ENCODE assay signal across 16 cellular contexts in the genomic region with DNA sequence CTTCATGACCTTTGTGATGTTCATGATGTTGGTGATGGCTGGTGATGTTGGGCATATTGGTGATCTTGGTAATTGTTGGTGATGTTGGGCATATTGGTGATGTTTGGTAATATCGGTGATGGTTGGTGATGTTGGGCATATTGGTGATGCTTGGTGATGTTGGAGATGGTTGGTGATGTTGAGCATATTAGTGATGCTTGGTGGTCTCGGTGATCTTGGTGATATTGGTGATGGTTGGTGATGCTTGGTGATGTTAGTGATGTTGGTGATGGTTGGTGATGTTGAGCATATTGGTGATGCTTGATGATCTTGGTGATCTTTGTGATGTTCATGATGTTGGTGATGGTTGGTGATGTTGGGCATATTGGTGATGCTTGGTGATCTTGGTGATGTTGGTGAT.
DNase-seq lines count a peak whose midpoint lies in the region; ATAC-seq, FAIRE-seq and TF ChIP-seq lines count a peak whose summit lies in the region.
"Had no signal": no experiment of that assay in that cellular context is flagged by ENCODE, and none has a peak within 500 bp of the region (broad histone marks: within the 10 kb centered on the region; RNA-seq: fewer than 3 reads in every experiment).

No MANE protein-coding gene starts in this region.

- no peak for TF ChIP-seq RAD21 in GM12878 (IDR thresholded peaks at IDR 0.05; ENCODE audit: insufficient read depth, low read depth, low read length)

- no peak for TF ChIP-seq CTCF in HEK293 (tag by site-specific recombination; IDR thresholded peaks at IDR 0.05)
- TF ChIP-seq CTCF in GM12878 (IDR thresholded peaks at IDR 0.05 in 2 of 3, conservative IDR thresholded peaks at IDR 0.05 in 1 of 3; ENCODE audit: control insufficient read depth in 2 of 3, extremely low read depth in 1 of 3, insufficient read depth in 1 of 3, low read depth in 3 of 3, low read length in 3 of 3), result no peak

- no TSS peak for BruUV-seq in GM12878 (replicated peaks; lab: Mats Ljungman, UMichigan)

- H3K27ac ChIP-seq in HEK293 (ENCODE audit: extremely low read depth, low read depth, low read length) (no peak overlapping the region), GM12878 (ENCODE audit: control insufficient read depth, insufficient read depth) (no peak overlapping the region)

- H3K9ac ChIP-seq in GM12878 (ENCODE audit: control insufficient read depth, insufficient read depth, low read length), result no peak overlapping the region

- CTCF ChIA-PET in HEK293 (lab: Yijun Ruan, JAX) (no interaction called here), GM12878 (lab: Yijun Ruan, JAX) (no interaction called here)

- in situ Hi-C loops in GM12878 (cut with MboI), result no loop called here
- in situ Hi-C loops in KBM-7 (cut with MboI; ENCODE audit: low pct_unique_long_range_greater_than_20kb, low sequenced_read_pairs), result no loop called here

- POLR2A ChIA-PET in HEK293 (lab: Yijun Ruan, JAX) (no interaction called here), GM12878 (lab: Charles Lee) (no interaction called here)

- no peaks in the 10 kb centered on the region for H3K27me3 ChIP-seq in GM12878 (replicated peaks in 1 of 2; ENCODE audit: control insufficient read depth in 2 of 2, insufficient read depth in 2 of 2, low read length in 1 of 2)

- FAIRE-seq in GM12878 (lab: Jason Lieb, UNC), result peak; percentile 13
- FAIRE-seq: GM18507 had no signal

- SMC1A ChIA-PET in GM12878 (lab: Charles Lee; ENCODE audit: uncharacterized antibody, unreplicated experiment), result no interaction called here

- RAD21 ChIA-PET in GM12878 (lab: Charles Lee; ENCODE audit: unreplicated experiment), result no interaction called here

- DNase-seq in GM12878 (ENCODE audit: low read depth, low spot score), result no peak
- peak; percentile 1 for DNase-seq in islet precursor cell
- DNase-seq in KBM-7, result no peak
- no peak for DNase-seq in NCI-H128 (lab: John Stamatoyannopoulos, UW; ENCODE audit: unreplicated experiment)
- no peak for DNase-seq in NCI-H2081 (lab: John Stamatoyannopoulos, UW)
- DNase-seq: C1 segment of cervical spinal cord; CD4-positive, alpha-beta memory T cell; COR-L47; DMS153; DND-41; H9; HFFc6 had no signal

- intact Hi-C loops in GM12878 (cut with micrococcal nuclease; ENCODE audit: unreplicated experiment), result no loop called here

- H3K36me3 ChIP-seq in HEK293 (ENCODE audit: control insufficient read depth in 2 of 2, insufficient read depth in 1 of 2, low read length in 2 of 2) (no peaks in the 10 kb centered on the region), GM12878 (ENCODE audit: control insufficient read depth in 2 of 2, insufficient read depth in 2 of 2, low read length in 1 of 2) (no peaks in the 10 kb centered on the region)

- no peaks in the 10 kb centered on the region for H4K20me1 ChIP-seq in GM12878 (ENCODE audit: control insufficient read depth, insufficient read depth)

- H3K9me3 ChIP-seq in HEK293 (ENCODE audit: control insufficient read depth, insufficient read depth, low read depth, low read length) (no peaks in the 10 kb centered on the region), GM12878 (replicated peaks; ENCODE audit: control insufficient read depth, insufficient read depth, low read length) (no peaks in the 10 kb centered on the region; the same call in 2 of the 3 replicates)

- H2AFZ ChIP-seq in GM12878 (ENCODE audit: control insufficient read depth, low read depth, low read length), result no peak overlapping the region
- H2AFZ ChIP-seq: GM23338 had no signal

- TF ChIP-seq POLR2A in GM12878 (IDR thresholded peaks at IDR 0.05; ENCODE audit: low read depth, low read length), result no peak

- H3K4me3 ChIP-seq in HEK293 (ENCODE audit: low read depth, low read length), result no peak overlapping the region
- no peak overlapping the region for H3K4me3 ChIP-seq in GM12878
- H3K4me3 ChIP-seq: GM23338 had no signal

- no peaks in the 10 kb centered on the region for H3K79me2 ChIP-seq in GM12878 (ENCODE audit: control insufficient read depth, insufficient read depth, low read length)

- H3K4me1 ChIP-seq in HEK293 (ENCODE audit: control insufficient read depth, insufficient read depth, low read length) (no peaks in the 10 kb centered on the region), GM12878 (ENCODE audit: control insufficient read depth, insufficient read depth, low read length) (no peaks in the 10 kb centered on the region)

- H3K4me2 ChIP-seq in GM12878 (ENCODE audit: control insufficient read depth, insufficient read depth), result no peak overlapping the region
- H3K4me2 ChIP-seq: GM23338 had no signal

- TF ChIP-seq EP300 in GM12878 (IDR thresholded peaks at IDR 0.05; ENCODE audit: borderline replicate concordance in 1 of 2, control insufficient read depth in 1 of 2, low read depth in 2 of 2, low read length in 2 of 2), result no peak

- ATAC-seq in GM12878, result no peak
- ATAC-seq: GM23338, HCT116 had no signal

- 18% methylated on average over 2 of the region's 2 CpGs for WGBS in GM12878 (ENCODE audit: insufficient coverage, insufficient replicate concordance, low lambda C conversion rate, missing lambda C conversion rate)

TF ChIP-seq in HEK293, 187 proteins besides CTCF, POLR2A, EP300 and RAD21 (continues in another document):
- TF ChIP-seq SCRT1 (tag by site-specific recombination; IDR thresholded peaks at IDR 0.05; ENCODE audit: borderline replicate concordance) (no peak), ZNF510 (tag by site-specific recombination; IDR thresholded peaks at IDR 0.05; ENCODE audit: insufficient replicate concordance) (no peak), ZNF629 (tag by site-specific recombination; IDR thresholded peaks at IDR 0.05) (no peak), ZFP41 (tag by site-specific recombination; IDR thresholded peaks at IDR 0.05; ENCODE audit: borderline replicate concordance) (no peak), ZNF112 (tag by site-specific recombination; IDR thresholded peaks at IDR 0.05) (no peak), ZNF274 (IDR thresholded peaks at IDR 0.05; ENCODE audit: low read length) (no peak), ZNF274 (tag by site-specific recombination; IDR thresholded peaks at IDR 0.05; ENCODE audit: borderline replicate concordance) (peak; percentile 49; the same call in 1 of the 2 replicates), SALL2 (tag by site-specific recombination; IDR thresholded peaks at IDR 0.05; ENCODE audit: borderline replicate concordance) (0 out of 2 replicates have a peak, but pooled peaks have one; percentile 37), SP2 (tag by site-specific recombination; IDR thresholded peaks at IDR 0.05) (no peak), ZNF473 (tag by site-specific recombination; IDR thresholded peaks at IDR 0.05) (peak; percentile 77; the same call in 1 of the 2 replicates), ZNF292 (tag by site-specific recombination; IDR thresholded peaks at IDR 0.05; ENCODE audit: borderline replicate concordance, low read depth) (no peak), ZNF544 (tag by site-specific recombination; IDR thresholded peaks at IDR 0.05) (no peak)
- TF ChIP-seq, protein P1, sequence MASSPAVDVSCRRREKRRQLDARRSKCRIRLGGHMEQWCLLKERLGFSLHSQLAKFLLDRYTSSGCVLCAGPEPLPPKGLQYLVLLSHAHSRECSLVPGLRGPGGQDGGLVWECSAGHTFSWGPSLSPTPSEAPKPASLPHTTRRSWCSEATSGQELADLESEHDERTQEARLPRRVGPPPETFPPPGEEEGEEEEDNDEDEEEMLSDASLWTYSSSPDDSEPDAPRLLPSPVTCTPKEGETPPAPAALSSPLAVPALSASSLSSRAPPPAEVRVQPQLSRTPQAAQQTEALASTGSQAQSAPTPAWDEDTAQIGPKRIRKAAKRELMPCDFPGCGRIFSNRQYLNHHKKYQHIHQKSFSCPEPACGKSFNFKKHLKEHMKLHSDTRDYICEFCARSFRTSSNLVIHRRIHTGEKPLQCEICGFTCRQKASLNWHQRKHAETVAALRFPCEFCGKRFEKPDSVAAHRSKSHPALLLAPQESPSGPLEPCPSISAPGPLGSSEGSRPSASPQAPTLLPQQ (tag by site-specific recombination; IDR thresholded peaks at IDR 0.05), result no peak

TF ChIP-seq in GM12878, 131 proteins besides CTCF, POLR2A, EP300 and RAD21:
- no peak for TF ChIP-seq GABPA (IDR thresholded peaks at IDR 0.05; ENCODE audit: low read depth)
- TF ChIP-seq EED (IDR thresholded peaks at IDR 0.05; ENCODE audit: low read depth), result no peak
- TF ChIP-seq, protein P2, sequence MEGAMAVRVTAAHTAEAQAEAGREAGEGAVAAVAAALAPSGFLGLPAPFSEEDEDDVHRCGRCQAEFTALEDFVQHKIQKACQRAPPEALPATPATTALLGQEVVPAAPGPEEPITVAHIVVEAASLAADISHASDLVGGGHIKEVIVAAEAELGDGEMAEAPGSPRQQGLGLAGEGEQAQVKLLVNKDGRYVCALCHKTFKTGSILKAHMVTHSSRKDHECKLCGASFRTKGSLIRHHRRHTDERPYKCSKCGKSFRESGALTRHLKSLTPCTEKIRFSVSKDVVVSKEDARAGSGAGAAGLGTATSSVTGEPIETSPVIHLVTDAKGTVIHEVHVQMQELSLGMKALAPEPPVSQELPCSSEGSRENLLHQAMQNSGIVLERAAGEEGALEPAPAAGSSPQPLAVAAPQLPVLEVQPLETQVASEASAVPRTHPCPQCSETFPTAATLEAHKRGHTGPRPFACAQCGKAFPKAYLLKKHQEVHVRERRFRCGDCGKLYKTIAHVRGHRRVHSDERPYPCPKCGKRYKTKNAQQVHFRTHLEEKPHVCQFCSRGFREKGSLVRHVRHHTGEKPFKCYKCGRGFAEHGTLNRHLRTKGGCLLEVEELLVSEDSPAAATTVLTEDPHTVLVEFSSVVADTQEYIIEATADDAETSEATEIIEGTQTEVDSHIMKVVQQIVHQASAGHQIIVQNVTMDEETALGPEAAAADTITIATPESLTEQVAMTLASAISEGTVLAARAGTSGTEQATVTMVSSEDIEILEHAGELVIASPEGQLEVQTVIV (IDR thresholded peaks at IDR 0.05; ENCODE audit: borderline replicate concordance, partially characterized antibody), result no peak
- no peak for TF ChIP-seq HDGF (IDR thresholded peaks at IDR 0.05)
- no peak for TF ChIP-seq SMARCA5 (IDR thresholded peaks at IDR 0.05)
